In the genomic region with DNA sequence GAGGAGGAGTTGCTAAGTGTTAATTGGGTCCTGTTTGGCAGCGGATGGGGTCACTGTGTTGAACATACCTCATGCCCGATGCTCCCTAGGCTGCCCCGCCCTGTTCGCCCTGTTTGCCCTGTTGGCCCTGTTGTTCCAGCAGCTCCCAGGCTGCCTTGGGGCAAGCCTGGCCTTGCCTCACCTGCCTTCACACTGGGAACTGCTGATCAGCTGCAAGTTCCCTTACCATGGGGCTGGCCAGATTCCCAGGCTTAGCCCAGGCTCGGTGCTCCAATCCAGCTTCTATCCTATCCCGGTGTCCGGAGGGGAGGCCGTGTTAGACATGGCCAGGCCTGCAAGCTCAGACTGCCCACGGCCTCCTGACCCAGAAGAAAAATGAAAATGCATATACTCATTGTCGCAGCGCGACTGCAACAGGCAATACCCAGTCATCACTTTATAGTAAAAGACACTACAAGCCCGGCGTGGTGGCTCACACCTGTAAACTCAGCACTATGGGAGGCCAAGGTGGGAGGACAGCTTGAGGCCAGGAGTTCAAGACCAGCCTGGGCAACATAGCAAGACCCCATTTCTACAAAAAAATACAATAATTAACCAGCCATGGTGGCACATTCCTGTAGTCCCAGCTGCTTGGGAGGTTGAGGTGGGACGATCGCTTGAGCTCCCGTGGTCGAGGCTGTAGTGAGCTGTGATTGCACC, we compare ENCODE assay signal across 16 cellular contexts. TPM values are rescaled to one million over a fixed set of nuclear protein-coding genes. Genes with fewer than 3 reads are reported as not detected.
A peak's percentile ranks its signal among the peaks of the same experiment; 100 is the strongest.
DNase-seq lines count a peak whose midpoint lies in the region; ATAC-seq, FAIRE-seq and TF ChIP-seq lines count a peak whose summit lies in the region.
"Had no signal": no experiment of that assay in that cellular context is flagged by ENCODE, and none has a peak within 500 bp of the region (broad histone marks: within the 10 kb centered on the region; RNA-seq: fewer than 3 reads in every experiment).

No MANE protein-coding gene starts in this region.

- intact Hi-C loops in body of pancreas (cut with DNase I): no loop called here

- H3K4me3 ChIP-seq in body of pancreas: no peak overlapping the region
- no peak overlapping the region for H3K4me3 ChIP-seq in small intestine (ENCODE audit: low read depth in 1 of 2, low read length in 2 of 2)
- H3K4me3 ChIP-seq: gastroesophageal sphincter, HAP-1 had no signal

- no peak overlapping the region for H3K27ac Mint-ChIP-seq in nephron progenitor cell
- H3K27ac Mint-ChIP-seq: activated T-helper 17 cell treated with anti-CD3 and anti-CD28 coated beads, Interleukin-2, amount 50 U/mL, for 72 hours; stimulated activated naive B cell treated with anti-CD40 and anti-IgM and Interleukin-4, amounts not matched to agents 10 μg/mL and 1 μg/mL and 100 μg/mL, for 72 hours had no signal

- 57 to 92% methylated on average over 8 to 18 of the region's 18 CpGs for WGBS in body of pancreas, 2 donors
- 46 to 76% (median 60%) methylated on average over 18 of the region's 18 CpGs for WGBS in small intestine, 3 donors

- no peak overlapping the region for H3K4me3 Mint-ChIP-seq in nephron progenitor cell
- H3K4me3 Mint-ChIP-seq: activated T-helper 17 cell treated with anti-CD3 and anti-CD28 coated beads, Interleukin-2, amount 50 U/mL, for 72 hours; stimulated activated naive B cell treated with anti-CD40 and anti-IgM and Interleukin-4, amounts not matched to agents 10 μg/mL and 1 μg/mL and 100 μg/mL, for 72 hours had no signal

- peaks cover 14% of the 10 kb centered on the region for H3K9me3 Mint-ChIP-seq in nephron progenitor cell

- ATAC-seq in body of pancreas (peak; percentile 90), GM19452 (IDR thresholded peaks at IDR 0.05; ENCODE audit: unreplicated experiment) (no peak)
- ATAC-seq: activated T-helper 17 cell treated with anti-CD3 and anti-CD28 coated beads, Interleukin-2, amount 50 U/mL, for 72 hours; gastroesophageal sphincter; stimulated activated naive B cell treated with anti-CD40 and anti-IgM and Interleukin-4, amounts not matched to agents 10 μg/mL and 1 μg/mL and 100 μg/mL, for 72 hours had no signal

- no peaks in the 10 kb centered on the region for H3K36me3 Mint-ChIP-seq in nephron progenitor cell (ENCODE audit: low read depth)
- H3K36me3 Mint-ChIP-seq: stimulated activated naive B cell treated with anti-CD40 and anti-IgM and Interleukin-4, amounts not matched to agents 10 μg/mL and 1 μg/mL and 100 μg/mL, for 72 hours had no signal

- no peaks in the 10 kb centered on the region for H3K4me1 Mint-ChIP-seq in nephron progenitor cell
- H3K4me1 Mint-ChIP-seq: activated T-helper 17 cell treated with anti-CD3 and anti-CD28 coated beads, Interleukin-2, amount 50 U/mL, for 72 hours; stimulated activated naive B cell treated with anti-CD40 and anti-IgM and Interleukin-4, amounts not matched to agents 10 μg/mL and 1 μg/mL and 100 μg/mL, for 72 hours had no signal

- no peak for FAIRE-seq in small intestine (lab: Jason Lieb, UNC)
- FAIRE-seq: GM12892 had no signal

- H3K27ac ChIP-seq in body of pancreas (peak overlapping the region; percentile 9 to 52 (median 30)), small intestine (ENCODE audit: low read depth in 1 of 2, low read length in 1 of 2) (peak overlapping the region in 1 of 2 donors; percentile 41)
- H3K27ac ChIP-seq: gastroesophageal sphincter had no signal

- peaks cover 12% of the 10 kb centered on the region for H3K27me3 Mint-ChIP-seq in nephron progenitor cell (ENCODE audit: low read depth, poor library complexity)
- H3K27me3 Mint-ChIP-seq: activated T-helper 17 cell treated with anti-CD3 and anti-CD28 coated beads, Interleukin-2, amount 50 U/mL, for 72 hours had no signal

- H3K36me3 ChIP-seq in body of pancreas (replicated peaks in 1 of 2; ENCODE audit: insufficient read depth in 1 of 2, low read depth in 2 of 2): no peaks in the 10 kb centered on the region
- H3K36me3 ChIP-seq in small intestine (ENCODE audit: control insufficient read depth in 2 of 2, insufficient read depth in 2 of 2, low read length in 2 of 2): no peaks in the 10 kb centered on the region
- H3K36me3 ChIP-seq: gastroesophageal sphincter, HAP-1 had no signal

- DNase-seq in HT-29 (ENCODE audit: low spot score): peak; percentile 25
- peak; percentile 80 to 88 (median 86) for DNase-seq in body of pancreas
- DNase-seq in left kidney (ENCODE audit: low read depth, low spot score): peak; percentile 37
- DNase-seq in small intestine: peak; percentile 94
- DNase-seq in HUDEP-2 (lab: John Stamatoyannopoulos, UW; ENCODE audit: unreplicated experiment in 76 of 76): no peak
- no peak for DNase-seq in hippocampal formation (lab: John Stamatoyannopoulos, UW)
- DNase-seq in nephron progenitor cell: no peak
- DNase-seq: cerebellar nuclear complex; NCI-H1092 treated with DMSO at 0.1 percent for 48 hours; stimulated activated naive B cell treated with anti-CD40 and anti-IgM and Interleukin-4, amounts not matched to agents 10 μg/mL and 1 μg/mL and 100 μg/mL, for 72 hours had no signal

- H3K27me3 ChIP-seq in body of pancreas (no peaks in the 10 kb centered on the region), small intestine (ENCODE audit: control insufficient read depth in 2 of 2, insufficient read depth in 2 of 2, low read length in 2 of 2) (no peaks in the 10 kb centered on the region)
- H3K27me3 ChIP-seq: gastroesophageal sphincter had no signal

- TF ChIP-seq CTCF in body of pancreas (IDR thresholded peaks at IDR 0.05) (no peak), nephron progenitor cell (IDR thresholded peaks at IDR 0.05) (no peak)

- TF ChIP-seq POLR2A in body of pancreas (IDR thresholded peaks at IDR 0.05): no peak

- H3K9me3 ChIP-seq in body of pancreas: no peaks in the 10 kb centered on the region
- H3K9me3 ChIP-seq in small intestine (ENCODE audit: control insufficient read depth, low read depth): no peaks in the 10 kb centered on the region
- H3K9me3 ChIP-seq: gastroesophageal sphincter, HAP-1 had no signal

- H3K4me1 ChIP-seq in body of pancreas (peaks cover 22% of the 10 kb centered on the region), small intestine (ENCODE audit: control insufficient read depth in 2 of 2, insufficient read depth in 1 of 2, low read depth in 1 of 2, low read length in 1 of 2) (no peaks in the 10 kb centered on the region)
- H3K4me1 ChIP-seq: gastroesophageal sphincter, HAP-1 had no signal

RNA-seq across cellular contexts. Expression of a gene that starts 42.9 kb away (rescaled TPM):
- 47.3 and 66.9 TPM in 2 replicates for total RNA-seq in HT-29 (2014; rRNA removed; shearing (Covaris generic))
- 10 to 100 TPM; 18.1 to 34.5 TPM for total RNA-seq in body of pancreas
- 10 to 100 TPM; 10.3 to 19.7 (median 18.0) TPM for polyA plus RNA-seq in small intestine

RNA-seq across cellular contexts. Expression of a gene that starts 45.5 kb away (rescaled TPM):
- total RNA-seq in HT-29 (2014; rRNA removed; shearing (Covaris generic)): 4.7 and 7.9 TPM in 2 replicates
- 10 to 100 TPM; 23.1 to 40.5 TPM for total RNA-seq in body of pancreas
- 10 to 100 TPM; 11.9 to 19.5 (median 16.3) TPM for polyA plus RNA-seq in small intestine
- total RNA-seq: activated T-helper 17 cell treated with anti-CD3 and anti-CD28 coated beads, Interleukin-2, amount 50 U/mL, for 72 hours; OCI-LY7 had no signal

Comparison
In these comparisons a context has a peak if more than half of its experiments do, and no peak if none do; other contexts are left out.
1. DNase-seq: peak in HT-29 (single experiment), body of pancreas (4 of 4), left kidney (single experiment) and small intestine (single experiment); none in HUDEP-2 (0 of 76), hippocampal formation (0 of 2) and nephron progenitor cell (single experiment).